In the genomic region with DNA sequence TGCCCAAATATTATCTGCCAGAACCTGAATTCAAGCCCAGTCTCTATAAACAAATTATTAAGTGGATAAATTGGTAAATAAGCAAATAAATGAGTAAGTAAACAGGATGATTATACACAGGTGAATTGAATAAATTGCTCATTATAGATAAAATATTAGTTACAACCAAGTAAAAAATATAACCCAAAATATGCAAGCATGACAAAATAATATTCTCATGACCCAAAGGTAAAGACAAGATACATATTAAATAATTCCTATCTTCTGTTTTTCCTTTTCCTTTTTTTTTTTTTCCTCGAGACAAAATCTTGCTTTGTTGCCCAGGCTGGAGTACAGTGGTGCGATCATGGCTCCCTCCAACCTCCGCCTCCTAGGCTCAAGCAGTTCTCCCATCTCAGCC, we compare ENCODE assay signal across 6 cellular contexts.
"Had no signal": no experiment of that assay in that cellular context is flagged by ENCODE, and none has a peak within 500 bp of the region (broad histone marks: within the 10 kb centered on the region; RNA-seq: fewer than 3 reads in every experiment).

No MANE protein-coding gene starts in this region.

- H3K4me3 ChIP-seq: GM23248, GM23338, HAP-1 had no signal

- H3K36me3 ChIP-seq: HAP-1 had no signal

- FAIRE-seq: H1 had no signal

- H3K4me2 ChIP-seq: GM23338 had no signal

- H3K4me1 ChIP-seq: HAP-1 had no signal

- H3K9me3 ChIP-seq: HAP-1 had no signal

- DNase-seq: GOT3, H9 had no signal

- H3K9ac ChIP-seq: GM23248 had no signal

- H3K27ac ChIP-seq: GM23248 had no signal

- H2AFZ ChIP-seq: GM23248, GM23338 had no signal
